15 cellular contexts compared by ENCODE assay signal in the genomic region with DNA sequence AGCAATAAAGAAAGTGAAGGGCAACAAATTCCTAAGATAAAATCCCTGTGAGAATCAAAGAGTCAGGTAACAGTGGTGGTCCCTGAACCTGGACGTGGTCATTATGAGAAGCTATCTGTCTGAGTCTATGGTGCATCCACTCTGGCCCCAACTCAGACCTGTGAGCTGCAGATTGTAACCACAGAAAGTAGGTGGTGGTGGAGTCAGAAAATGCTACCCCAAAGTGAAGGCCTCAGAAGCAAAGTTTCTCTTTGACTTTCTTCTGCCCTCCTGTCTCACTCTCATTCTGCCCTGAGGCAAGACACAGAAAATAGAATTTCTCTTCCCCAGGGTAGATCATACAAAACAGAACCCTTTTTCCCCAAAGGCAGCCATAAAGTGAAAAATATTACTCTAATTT.
DNase-seq lines count a peak whose midpoint lies in the region; ATAC-seq, FAIRE-seq and TF ChIP-seq lines count a peak whose summit lies in the region.
"Had no signal": no experiment of that assay in that cellular context is flagged by ENCODE, and none has a peak within 500 bp of the region (broad histone marks: within the 10 kb centered on the region; RNA-seq: fewer than 3 reads in every experiment).

No MANE protein-coding gene starts in this region.

- peak overlapping the region; percentile 67 for H3K4me3 Mint-ChIP-seq in T-helper 2 cell treated with Interferon-gamma antibody and Interleukin-4, amounts not matched to agents 5 μg/mL and 100 μg/mL, for 36 hours
- no peak overlapping the region for H3K4me3 Mint-ChIP-seq in GM23338
- H3K4me3 Mint-ChIP-seq in type B pancreatic cell = no peak overlapping the region
- H3K4me3 Mint-ChIP-seq: CD14-positive monocyte, HFFc6, WTC11 had no signal

- DNase-seq in T-helper 2 cell treated with Interferon-gamma antibody and Interleukin-4, amounts not matched to agents 5 μg/mL and 100 μg/mL, for 36 hours (ENCODE audit: low spot score) = no peak
- DNase-seq in GM23338 (ENCODE audit: low spot score) = no peak
- DNase-seq in head of caudate nucleus = no peak
- DNase-seq in type B pancreatic cell (ENCODE audit: extremely low spot score, unreplicated experiment) = no peak
- DNase-seq in small intestine = no peak
- DNase-seq: amygdala, HFFc6, KG1, lower lobe of right lung, sigmoid colon had no signal

- no peaks in the 10 kb centered on the region for H3K27me3 Mint-ChIP-seq in T-helper 2 cell treated with Interferon-gamma antibody and Interleukin-4, amounts not matched to agents 5 μg/mL and 100 μg/mL, for 36 hours (ENCODE audit: low read depth)
- H3K27me3 Mint-ChIP-seq in GM23338 (ENCODE audit: insufficient read depth, low read depth, poor library complexity) = peaks cover 2% of the 10 kb centered on the region
- no peaks in the 10 kb centered on the region for H3K27me3 Mint-ChIP-seq in type B pancreatic cell

- TF ChIP-seq CTCF in GM23338 (conservative IDR thresholded peaks at IDR 0.05; ENCODE audit: low read depth in 2 of 2) = no peak
- TF ChIP-seq CTCF in type B pancreatic cell (conservative IDR thresholded peaks at IDR 0.05) = no peak

- H3K4me3 ChIP-seq in GM23338 (no peak overlapping the region), small intestine (ENCODE audit: low read depth in 1 of 2, low read length in 2 of 2) (no peak overlapping the region)
- H3K4me3 ChIP-seq: lower lobe of right lung, sigmoid colon had no signal

- H3K36me3 Mint-ChIP-seq in T-helper 2 cell treated with Interferon-gamma antibody and Interleukin-4, amounts not matched to agents 5 μg/mL and 100 μg/mL, for 36 hours (ENCODE audit: low read depth) = peaks cover 7% of the 10 kb centered on the region
- H3K36me3 Mint-ChIP-seq in GM23338 (ENCODE audit: low read depth) (0 out of 3 replicates have a peak, but pooled peaks cover 2% of the 10 kb centered on the region), type B pancreatic cell (no peaks in the 10 kb centered on the region)
- H3K36me3 Mint-ChIP-seq: CD14-positive monocyte had no signal

- intact Hi-C loops in head of caudate nucleus (cut with DNase I) = no loop called here

- H3K9me2 ChIP-seq in GM23338 (ENCODE audit: insufficient read depth) = no peaks in the 10 kb centered on the region

- 54 to 77% (median 67%) methylated on average over 1 of the region's 1 CpG for WGBS in small intestine, 3 donors

- peaks cover 32% of the 10 kb centered on the region for H3K4me1 Mint-ChIP-seq in T-helper 2 cell treated with Interferon-gamma antibody and Interleukin-4, amounts not matched to agents 5 μg/mL and 100 μg/mL, for 36 hours (ENCODE audit: low read depth)
- H3K4me1 Mint-ChIP-seq in GM23338 (peaks cover 12% of the 10 kb centered on the region; the same call in 2 of the 3 replicates), type B pancreatic cell (ENCODE audit: unreplicated experiment) (peaks cover 7% of the 10 kb centered on the region)

- H3F3A ChIP-seq in GM23338 (replicated peaks; ENCODE audit: low read depth) = no peaks in the 10 kb centered on the region

- no peak for FAIRE-seq in small intestine (lab: Jason Lieb, UNC)

- H3K27ac Mint-ChIP-seq in T-helper 2 cell treated with Interferon-gamma antibody and Interleukin-4, amounts not matched to agents 5 μg/mL and 100 μg/mL, for 36 hours = peak overlapping the region; percentile 42
- no peak overlapping the region for H3K27ac Mint-ChIP-seq in GM23338
- H3K27ac Mint-ChIP-seq in type B pancreatic cell = no peak overlapping the region
- H3K27ac Mint-ChIP-seq: CD14-positive monocyte, HFFc6, WTC11 had no signal

- H3K4me2 ChIP-seq in GM23338 = no peak overlapping the region

- H3K27ac ChIP-seq in GM23338 (ENCODE audit: low read depth) (no peak overlapping the region), small intestine (ENCODE audit: low read depth in 1 of 2, low read length in 1 of 2) (no peak overlapping the region)
- H3K27ac ChIP-seq: lower lobe of right lung, sigmoid colon had no signal

- H3K4me1 ChIP-seq in GM23338 (ENCODE audit: insufficient read depth) = peaks cover 11% of the 10 kb centered on the region; the same call in 1 of the 2 replicates
- no peaks in the 10 kb centered on the region for H3K4me1 ChIP-seq in small intestine (ENCODE audit: control insufficient read depth in 2 of 2, insufficient read depth in 1 of 2, low read depth in 1 of 2, low read length in 1 of 2)
- H3K4me1 ChIP-seq: lower lobe of right lung had no signal

- ATAC-seq in GM18907 (IDR thresholded peaks at IDR 0.05; ENCODE audit: unreplicated experiment) (peak; percentile 95), GM21717 (IDR thresholded peaks at IDR 0.05; ENCODE audit: unreplicated experiment) (peak; percentile 88), HG03095 (IDR thresholded peaks at IDR 0.05; ENCODE audit: unreplicated experiment) (peak; percentile 90), GM23338 (no peak)
- ATAC-seq: lower lobe of right lung, WTC11 had no signal

- no peak overlapping the region for H2AFZ ChIP-seq in GM23338

- H3K9me3 Mint-ChIP-seq in T-helper 2 cell treated with Interferon-gamma antibody and Interleukin-4, amounts not matched to agents 5 μg/mL and 100 μg/mL, for 36 hours = no peaks in the 10 kb centered on the region
- H3K9me3 Mint-ChIP-seq in GM23338 = no peaks in the 10 kb centered on the region; the same call in 2 of the 3 replicates
- no peaks in the 10 kb centered on the region for H3K9me3 Mint-ChIP-seq in type B pancreatic cell
- H3K9me3 Mint-ChIP-seq: HFFc6 had no signal

- no peaks in the 10 kb centered on the region for H4K20me1 ChIP-seq in GM23338 (replicated peaks; ENCODE audit: insufficient read depth)

- no peaks in the 10 kb centered on the region for H3K9me3 ChIP-seq in small intestine (ENCODE audit: control insufficient read depth, low read depth)
- H3K9me3 ChIP-seq: lower lobe of right lung, sigmoid colon had no signal

- no peaks in the 10 kb centered on the region for H3K27me3 ChIP-seq in GM23338 (ENCODE audit: insufficient read depth)
- H3K27me3 ChIP-seq in small intestine (ENCODE audit: control insufficient read depth in 2 of 2, insufficient read depth in 2 of 2, low read length in 2 of 2) = no peaks in the 10 kb centered on the region
- H3K27me3 ChIP-seq: sigmoid colon had no signal

- H3K36me3 ChIP-seq in GM23338 (ENCODE audit: insufficient read depth) = no peaks in the 10 kb centered on the region
- H3K36me3 ChIP-seq in small intestine (ENCODE audit: control insufficient read depth in 2 of 2, insufficient read depth in 2 of 2, low read length in 2 of 2) = no peaks in the 10 kb centered on the region
- H3K36me3 ChIP-seq: lower lobe of right lung, sigmoid colon had no signal

- H3K79me2 ChIP-seq in GM23338 (replicated peaks; ENCODE audit: insufficient read depth) = no peaks in the 10 kb centered on the region

TF ChIP-seq in GM23338, 12 proteins besides CTCF, POLR2A, EP300 and RAD21 (continues in another document):
- TF ChIP-seq, protein P1, sequence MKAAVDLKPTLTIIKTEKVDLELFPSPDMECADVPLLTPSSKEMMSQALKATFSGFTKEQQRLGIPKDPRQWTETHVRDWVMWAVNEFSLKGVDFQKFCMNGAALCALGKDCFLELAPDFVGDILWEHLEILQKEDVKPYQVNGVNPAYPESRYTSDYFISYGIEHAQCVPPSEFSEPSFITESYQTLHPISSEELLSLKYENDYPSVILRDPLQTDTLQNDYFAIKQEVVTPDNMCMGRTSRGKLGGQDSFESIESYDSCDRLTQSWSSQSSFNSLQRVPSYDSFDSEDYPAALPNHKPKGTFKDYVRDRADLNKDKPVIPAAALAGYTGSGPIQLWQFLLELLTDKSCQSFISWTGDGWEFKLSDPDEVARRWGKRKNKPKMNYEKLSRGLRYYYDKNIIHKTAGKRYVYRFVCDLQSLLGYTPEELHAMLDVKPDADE (IDR thresholded peaks at IDR 0.05) = no peak
